Comparison of ENCODE assay signal across 15 cellular contexts in genomic region chr7:101112233-101112632, GRCh38. TPM values are rescaled to one million over a fixed set of nuclear protein-coding genes. Genes with fewer than 3 reads are reported as not detected.
DNase-seq lines count a peak whose midpoint lies in the region; ATAC-seq and TF ChIP-seq lines count a peak whose summit lies in the region.
"Had no signal": no experiment of that assay in that cellular context is flagged by ENCODE, and none has a peak within 500 bp of the region (broad histone marks: within the 10 kb centered on the region; RNA-seq: fewer than 3 reads in every experiment).

No MANE protein-coding gene starts in this region.

- H3K27ac ChIP-seq in RWPE2 (ENCODE audit: poor library complexity, severe bottlenecking) (peak overlapping the region; percentile 85), thoracic aorta (peak overlapping the region; percentile 72 to 80)

- H3K4me1 ChIP-seq in RWPE2 (ENCODE audit: insufficient read depth, poor library complexity, severe bottlenecking) (peaks cover 20% of the 10 kb centered on the region), thoracic aorta (ENCODE audit: control insufficient read depth in 1 of 2, low read depth in 2 of 2) (peaks cover 9 to 36% of the 10 kb centered on the region in 2 donors)

- H3K36me3 ChIP-seq in RWPE2 (ENCODE audit: low read depth) (no peaks in the 10 kb centered on the region), thoracic aorta (no peaks in the 10 kb centered on the region)

- H3K9me3 ChIP-seq in RWPE2 (ENCODE audit: severe bottlenecking) (no peaks in the 10 kb centered on the region), thoracic aorta (no peaks in the 10 kb centered on the region)

- H3K27me3 Mint-ChIP-seq in mesothelial cell of epicardium (ENCODE audit: low read depth): no peaks in the 10 kb centered on the region

- DNase-seq in RWPE2 (ENCODE audit: low spot score) (no peak), fibroblast of villous mesenchyme (ENCODE audit: low read depth) (peak; percentile 93), mesothelial cell of epicardium (ENCODE audit: low spot score in 2 of 2, unreplicated experiment in 2 of 2) (no peak), thoracic aorta (ENCODE audit: low spot score) (no peak), LoVo (ENCODE audit: low spot score) (no peak)
- DNase-seq: activated CD4-positive, alpha-beta T cell treated with anti-CD3 and anti-CD28 coated beads, Interleukin-2, amount 50 U/mL, for 48 hours; activated naive CD4-positive, alpha-beta T cell treated with anti-CD3 and anti-CD28 coated beads for 36 hours; CD4-positive, CD25-positive, alpha-beta regulatory T cell; GOT3; NCI-H187 treated with DMSO at 0.1 percent for 48 hours; T-helper 2 cell had no signal

- no peaks in the 10 kb centered on the region for H3K9me3 Mint-ChIP-seq in mesothelial cell of epicardium
- H3K9me3 Mint-ChIP-seq: activated naive CD4-positive, alpha-beta T cell treated with anti-CD3 and anti-CD28 coated beads for 36 hours had no signal

- H3K27me3 ChIP-seq in RWPE2 (ENCODE audit: insufficient read depth, poor library complexity, severe bottlenecking): no peaks in the 10 kb centered on the region
- H3K27me3 ChIP-seq in thoracic aorta (replicated peaks; ENCODE audit: insufficient read depth): no peaks in the 10 kb centered on the region

- H3K36me3 Mint-ChIP-seq in mesothelial cell of epicardium: no peaks in the 10 kb centered on the region
- H3K36me3 Mint-ChIP-seq: CD4-positive, CD25-positive, alpha-beta regulatory T cell; IgD-negative memory B cell had no signal

- H3K4me3 ChIP-seq in RWPE2 (ENCODE audit: severe bottlenecking) (no peak overlapping the region), fibroblast of villous mesenchyme (ENCODE audit: low read depth, low read length) (no peak overlapping the region), thoracic aorta (no peak overlapping the region)

- ATAC-seq in RWPE2 (ENCODE audit: low read depth): no peak
- ATAC-seq in thoracic aorta (ENCODE audit: insufficient number of reproducible peaks, low FRiP score, low read depth): peak; percentile 48
- no peak for ATAC-seq in HG02763 (IDR thresholded peaks at IDR 0.05; ENCODE audit: unreplicated experiment)
- no peak for ATAC-seq in HG03460 (IDR thresholded peaks at IDR 0.05; ENCODE audit: unreplicated experiment)
- ATAC-seq in HG03159 (IDR thresholded peaks at IDR 0.05; ENCODE audit: unreplicated experiment): no peak

- TF ChIP-seq CTCF in RWPE2 (IDR thresholded peaks at IDR 0.05; ENCODE audit: poor library complexity, severe bottlenecking): no peak
- no peak for TF ChIP-seq CTCF in fibroblast of villous mesenchyme (IDR thresholded peaks at IDR 0.05; ENCODE audit: insufficient read depth, low read depth, low read length)
- TF ChIP-seq CTCF in mesothelial cell of epicardium (IDR thresholded peaks at IDR 0.05; ENCODE audit: unreplicated experiment): no peak
- TF ChIP-seq CTCF in thoracic aorta (IDR thresholded peaks at IDR 0.05): no peak

- H3K4me3 Mint-ChIP-seq in mesothelial cell of epicardium: no peak overlapping the region
- H3K4me3 Mint-ChIP-seq: activated naive CD4-positive, alpha-beta T cell treated with anti-CD3 and anti-CD28 coated beads for 36 hours; CD4-positive, CD25-positive, alpha-beta regulatory T cell; IgD-negative memory B cell had no signal

- no peaks in the 10 kb centered on the region for H3K4me1 Mint-ChIP-seq in mesothelial cell of epicardium
- H3K4me1 Mint-ChIP-seq: CD4-positive, CD25-positive, alpha-beta regulatory T cell; IgD-negative memory B cell had no signal

- H3K27ac Mint-ChIP-seq in mesothelial cell of epicardium: peak overlapping the region; percentile 25
- H3K27ac Mint-ChIP-seq: activated naive CD4-positive, alpha-beta T cell treated with anti-CD3 and anti-CD28 coated beads for 36 hours; CD4-positive, CD25-positive, alpha-beta regulatory T cell had no signal

RNA-seq across cellular contexts. Expression of gene SERPINE1, which starts 14.7 kb away (rescaled TPM):
- total RNA-seq in fibroblast of villous mesenchyme (700 and 921 TPM in 2 replicates), mesothelial cell of epicardium (11.4 to 15.1 TPM (median 14.2 TPM) in 3 replicates), thoracic aorta (1,000 to 10,000 TPM in 1 of 2 donors, 100 to 1,000 TPM in 1; 542 to 1,009 TPM)

RNA-seq across cellular contexts. Expression of gene TRIM56, which starts 27.0 kb away (rescaled TPM):
- total RNA-seq in fibroblast of villous mesenchyme (11.0 and 16.0 TPM in 2 replicates), mesothelial cell of epicardium (33.6 to 40.1 TPM (median 39.6 TPM) in 3 replicates), thoracic aorta (10 to 100 TPM; 32.1 to 44.5 TPM)

RNA-seq across cellular contexts. Expression of gene AP1S1, which starts 42.0 kb away (rescaled TPM):
- total RNA-seq in fibroblast of villous mesenchyme (129 and 154 TPM in 2 replicates), mesothelial cell of epicardium (57.4 to 63.4 TPM (median 61.5 TPM) in 3 replicates), thoracic aorta (10 to 100 TPM; 11.9 to 33.0 TPM)

RNA-seq across cellular contexts. Expression of gene VGF, which starts 53.1 kb away (rescaled TPM):
- total RNA-seq in fibroblast of villous mesenchyme (under 0.01 TPM in 1 of 2 replicates, not detected in the other), mesothelial cell of epicardium (0.35 to 0.38 TPM (median 0.36 TPM) in 3 replicates), thoracic aorta (not detected)
- total RNA-seq: activated naive CD4-positive, alpha-beta T cell treated with anti-CD3 and anti-CD28 coated beads for 36 hours; CD4-positive, CD25-positive, alpha-beta regulatory T cell had no signal

Comparison
In these comparisons a context has a peak if more than half of its experiments do, and no peak if none do; other contexts are left out.
1. RNA of gene SERPINE1, which starts 14.7 kb away (total RNA-seq): 542 to 1,009 TPM in thoracic aorta and 700 to 921 TPM in fibroblast of villous mesenchyme; 11.4 to 15.1 TPM in mesothelial cell of epicardium; every median in the first group is over 10 times any median in the second.